Comparison of ENCODE assay signal across 13 cellular contexts in the genomic region with DNA sequence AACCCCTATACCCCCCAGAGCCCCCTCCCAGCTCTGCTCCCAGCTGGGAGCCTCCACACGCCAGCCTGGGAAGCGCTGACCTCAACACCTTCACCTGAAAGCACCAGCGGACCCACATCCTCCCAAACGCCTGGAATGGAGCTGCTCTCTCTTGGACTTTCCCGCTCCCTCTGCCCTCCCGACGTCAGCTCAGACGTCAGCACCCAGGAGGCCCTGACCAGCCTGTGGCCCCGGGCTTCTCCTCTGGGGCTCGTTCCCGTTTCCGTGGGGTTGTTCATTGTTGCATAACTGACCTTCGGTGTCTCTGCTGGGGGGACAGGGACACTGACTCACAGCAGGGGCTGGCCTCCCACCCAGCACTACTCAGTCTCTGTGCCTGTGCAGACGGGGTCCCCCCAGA. TPM values are rescaled to one million over a fixed set of nuclear protein-coding genes. Genes with fewer than 3 reads are reported as not detected.
A peak's percentile ranks its signal among the peaks of the same experiment; 100 is the strongest.
DNase-seq lines count a peak whose midpoint lies in the region; ATAC-seq and TF ChIP-seq lines count a peak whose summit lies in the region.
"Had no signal": no experiment of that assay in that cellular context is flagged by ENCODE, and none has a peak within 500 bp of the region (broad histone marks: within the 10 kb centered on the region; RNA-seq: fewer than 3 reads in every experiment).

No MANE protein-coding gene starts in this region.

- H3K4me3 ChIP-seq in CD8-positive, alpha-beta memory T cell (ENCODE audit: low read length), result no peak overlapping the region
- H3K4me3 ChIP-seq in OCI-LY7 (ENCODE audit: low read depth, low read length, poor library complexity, severe bottlenecking) (no peak overlapping the region), osteoblast (ENCODE audit: insufficient read depth, low read length) (no peak overlapping the region), hepatocyte (no peak overlapping the region)
- H3K4me3 ChIP-seq: thoracic aorta had no signal

- H3K27ac Mint-ChIP-seq in CD8-positive, alpha-beta memory T cell, result peak overlapping the region in 5 of 8 donors; percentile 38 to 86 (median 75)
- H3K27ac Mint-ChIP-seq: HFFc6 had no signal

- 83% methylated on average over 14 of the region's 14 CpGs for WGBS in hepatocyte (ENCODE audit: low lambda C conversion rate, missing lambda C conversion rate)

- H3K79me2 ChIP-seq in OCI-LY7 (ENCODE audit: insufficient read depth, low read depth, low read length), result no peaks in the 10 kb centered on the region
- no peaks in the 10 kb centered on the region for H3K79me2 ChIP-seq in osteoblast (ENCODE audit: insufficient read depth, low read length)
- no peaks in the 10 kb centered on the region for H3K79me2 ChIP-seq in hepatocyte

- peaks cover 8 to 28% (median 16%) of the 10 kb centered on the region in 3 donors for H3K4me1 Mint-ChIP-seq in CD8-positive, alpha-beta memory T cell
- H3K4me1 Mint-ChIP-seq: brain had no signal

- H3K27me3 ChIP-seq in CD8-positive, alpha-beta memory T cell (ENCODE audit: insufficient read depth, low read length, poor library complexity, severe bottlenecking), result no peaks in the 10 kb centered on the region
- H3K27me3 ChIP-seq in osteoblast (ENCODE audit: insufficient read depth, low read length) (no peaks in the 10 kb centered on the region), hepatocyte (no peaks in the 10 kb centered on the region)

- H3K36me3 Mint-ChIP-seq in CD8-positive, alpha-beta memory T cell, result peaks cover 0 to 78% (median 5%) of the 10 kb centered on the region in 3 donors

- peak; percentile 46 for ATAC-seq in Right ventricle myocardium inferior
- ATAC-seq in HG02623 (IDR thresholded peaks at IDR 0.05; ENCODE audit: unreplicated experiment), result no peak

- H2AFZ ChIP-seq in OCI-LY7 (ENCODE audit: low read length) (no peak overlapping the region), osteoblast (ENCODE audit: low read length) (no peak overlapping the region), hepatocyte (no peak overlapping the region)

- no peaks in the 10 kb centered on the region for H3K27me3 Mint-ChIP-seq in CD8-positive, alpha-beta memory T cell
- H3K27me3 Mint-ChIP-seq: brain had no signal

- peaks cover 21% of the 10 kb centered on the region for H3K36me3 ChIP-seq in CD8-positive, alpha-beta memory T cell (ENCODE audit: insufficient read depth, low read length)
- peaks cover 56% of the 10 kb centered on the region for H3K36me3 ChIP-seq in OCI-LY7 (ENCODE audit: insufficient read depth, low read length)
- H3K36me3 ChIP-seq in osteoblast (ENCODE audit: insufficient read depth, low read length), result peaks cover 23% of the 10 kb centered on the region
- no peaks in the 10 kb centered on the region for H3K36me3 ChIP-seq in hepatocyte (replicated peaks; ENCODE audit: insufficient read depth, low read depth)

- H3K4me3 Mint-ChIP-seq in CD8-positive, alpha-beta memory T cell, result peak overlapping the region in 1 of 7 donors; percentile 33
- H3K4me3 Mint-ChIP-seq: brain, HFFc6 had no signal

- H3K9me2 ChIP-seq in OCI-LY7 (ENCODE audit: insufficient read depth, low read length), result no peaks in the 10 kb centered on the region
- no peaks in the 10 kb centered on the region for H3K9me2 ChIP-seq in hepatocyte (replicated peaks; ENCODE audit: insufficient read depth)

- TF ChIP-seq CTCF in OCI-LY7 (conservative IDR thresholded peaks at IDR 0.05; ENCODE audit: low read length) (no peak), osteoblast (IDR thresholded peaks at IDR 0.05; ENCODE audit: extremely low read depth, low read depth, low read length) (no peak), hepatocyte (IDR thresholded peaks at IDR 0.05; ENCODE audit: poor library complexity) (no peak)

- no TSS peak for BruUV-seq in OCI-LY7 (replicated peaks; lab: Mats Ljungman, UMichigan)

- in situ Hi-C loops in KBM-7 (cut with MboI; ENCODE audit: low pct_unique_long_range_greater_than_20kb, low sequenced_read_pairs), result no loop called here

- H3K9me3 Mint-ChIP-seq in CD8-positive, alpha-beta memory T cell, result no peaks in the 10 kb centered on the region
- H3K9me3 Mint-ChIP-seq: brain, HFFc6 had no signal

- no peaks in the 10 kb centered on the region for H3K9me3 ChIP-seq in CD8-positive, alpha-beta memory T cell (ENCODE audit: low read length)
- H3K9me3 ChIP-seq in OCI-LY7 (ENCODE audit: low read length), result no peaks in the 10 kb centered on the region
- H3K9me3 ChIP-seq in osteoblast (ENCODE audit: low read depth, low read length), result no peaks in the 10 kb centered on the region
- H3K9me3 ChIP-seq in hepatocyte (ENCODE audit: low read depth), result no peaks in the 10 kb centered on the region
- H3K9me3 ChIP-seq: thoracic aorta had no signal

- DNase-seq in CD8-positive, alpha-beta memory T cell, result no peak
- DNase-seq in OCI-LY7 (ENCODE audit: low spot score) (no peak), Right ventricle myocardium inferior (ENCODE audit: missing footprints) (peak; percentile 90), osteoblast (ENCODE audit: insufficient read length, low spot score, missing footprints) (peak; percentile 93), HUDEP-2 (lab: John Stamatoyannopoulos, UW; ENCODE audit: unreplicated experiment in 76 of 76) (no peak), hepatocyte (ENCODE audit: low spot score) (no peak), KBM-7 (no peak)
- DNase-seq: HFFc6, NCI-H146 had no signal

- POLR2A ChIA-PET in CD8-positive, alpha-beta memory T cell (lab: Charles Lee), result no interaction called here
- POLR2A ChIA-PET in OCI-LY7 (lab: Charles Lee), result no interaction called here

- H3K27ac ChIP-seq in CD8-positive, alpha-beta memory T cell (ENCODE audit: low read depth, low read length), result no peak overlapping the region
- H3K27ac ChIP-seq in OCI-LY7 (ENCODE audit: low read depth, low read length, poor library complexity, severe bottlenecking), result peak overlapping the region; percentile 44
- no peak overlapping the region for H3K27ac ChIP-seq in osteoblast (ENCODE audit: low read depth, low read length)
- H3K27ac ChIP-seq in hepatocyte, result no peak overlapping the region
- H3K27ac ChIP-seq: thoracic aorta had no signal

- CTCF ChIA-PET in CD8-positive, alpha-beta memory T cell (lab: Charles Lee), result interaction anchor here (0.7 to 2.6 kb wide), 6 partner anchors 11 to 165 kb away, joined by 3 to 13 read pairs (median 3); no protein-coding TSS in a partner anchor
- CTCF ChIA-PET in OCI-LY7 (lab: Charles Lee; ENCODE audit: unreplicated experiment), result interaction anchor here (0.6 to 1.0 kb wide), 3 partner anchors 12 to 515 kb away, joined by 3 to 6 read pairs (median 3); no protein-coding TSS in a partner anchor

- H4K20me1 ChIP-seq in OCI-LY7 (ENCODE audit: insufficient read depth, low read length) (no peaks in the 10 kb centered on the region), osteoblast (ENCODE audit: insufficient read depth, low read length) (peaks cover 34% of the 10 kb centered on the region), hepatocyte (ENCODE audit: insufficient read depth, poor library complexity, severe bottlenecking) (no peaks in the 10 kb centered on the region)

- H3K4me2 ChIP-seq in OCI-LY7 (ENCODE audit: low read length) (peak overlapping the region; percentile 9; the same call in 1 of the 2 replicates), osteoblast (ENCODE audit: insufficient read depth, low read length) (no peak overlapping the region), hepatocyte (no peak overlapping the region)

- H3K4me1 ChIP-seq in CD8-positive, alpha-beta memory T cell (ENCODE audit: insufficient read depth, low read length), result no peaks in the 10 kb centered on the region
- peaks cover 36% of the 10 kb centered on the region for H3K4me1 ChIP-seq in OCI-LY7 (ENCODE audit: insufficient read depth, low read length, poor library complexity, severe bottlenecking)
- H3K4me1 ChIP-seq in osteoblast (ENCODE audit: insufficient read depth, low read length), result no peaks in the 10 kb centered on the region
- no peaks in the 10 kb centered on the region for H3K4me1 ChIP-seq in hepatocyte (ENCODE audit: insufficient read depth)

- intact Hi-C loops in OCI-LY7 (cut with micrococcal nuclease; ENCODE audit: unreplicated experiment) (no loop called here), Right ventricle myocardium inferior (cut with DNase I) (no loop called here)

RNA-seq across cellular contexts. Expression of a gene that starts 35.0 kb away (rescaled TPM):
- total RNA-seq in CD8-positive, alpha-beta memory T cell, result not detected
- polyA plus RNA-seq in CD8-positive, alpha-beta memory T cell, result not detected
- 0.05 TPM in 1 of 2 replicates, not detected in the other for total RNA-seq in OCI-LY7 (2014; rRNA removed; shearing (Covaris generic))
- total RNA-seq in OCI-LY7 (2022) (not detected in 2 replicates), Right ventricle myocardium inferior (not detected), osteoblast (not detected in 2 replicates), hepatocyte (not detected in 2 replicates)
- 1.2 TPM in 1 of 2 replicates, not detected in the other for polyA plus RNA-seq in hepatocyte
- total RNA-seq: HFFc6, mesenteric fat pad had no signal

RNA-seq across cellular contexts. Expression of a gene that starts 43.5 kb away (rescaled TPM):
- 100 to 1,000 TPM in 1 of 2 experiments, 10 to 100 TPM in 1; 92.5 to 101 TPM for total RNA-seq in CD8-positive, alpha-beta memory T cell
- 95.9 TPM for polyA plus RNA-seq in CD8-positive, alpha-beta memory T cell
- 47.7 and 69.1 TPM in 2 replicates for total RNA-seq in OCI-LY7 (2014; rRNA removed; shearing (Covaris generic))
- total RNA-seq in OCI-LY7 (2022) (57.3 and 63.6 TPM in 2 replicates), Right ventricle myocardium inferior (13.4 TPM), osteoblast (11.6 and 15.6 TPM in 2 replicates), hepatocyte (44.1 and 46.7 TPM in 2 replicates)
- 56.0 and 75.7 TPM in 2 replicates for polyA plus RNA-seq in hepatocyte

Comparison
In these comparisons a context has a peak if more than half of its experiments do, and no peak if none do; other contexts are left out.
1. DNase-seq: peak in Right ventricle myocardium inferior (single experiment) and osteoblast (single experiment); none in CD8-positive, alpha-beta memory T cell (0 of 5), OCI-LY7 (single experiment), HUDEP-2 (0 of 76), hepatocyte (single experiment) and KBM-7 (single experiment).